ENCODE assay signal across 1 cellular context in the genomic region with DNA sequence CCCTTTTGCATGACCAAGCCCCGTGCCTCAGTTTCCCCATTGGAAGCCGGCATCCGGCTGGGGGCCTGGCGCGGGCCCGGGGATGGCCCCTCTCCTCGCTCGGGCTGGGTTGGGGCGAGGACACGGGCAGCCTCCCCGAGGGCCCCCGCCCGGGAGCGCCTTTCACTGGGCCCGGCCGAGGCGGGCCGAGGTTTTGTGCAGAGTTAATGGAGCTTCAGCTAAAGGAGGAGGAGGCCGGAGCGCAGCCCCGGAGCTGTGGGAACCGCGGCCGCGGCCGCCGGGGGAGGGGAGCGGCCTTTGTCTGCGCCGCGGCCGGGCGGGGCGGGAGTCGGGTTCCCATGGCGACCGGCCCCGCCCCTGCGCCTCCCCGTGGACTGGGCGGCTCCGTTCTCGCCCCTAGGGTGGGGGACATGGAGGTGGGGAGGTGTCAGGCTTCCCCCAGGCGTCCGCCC.
TF ChIP-seq lines count a peak whose summit lies in the region.

No MANE protein-coding gene starts in this region.

TF ChIP-seq in GM12878, 131 proteins besides CTCF, POLR2A, EP300 and RAD21 (continued from another document):
- TF ChIP-seq, protein P1, sequence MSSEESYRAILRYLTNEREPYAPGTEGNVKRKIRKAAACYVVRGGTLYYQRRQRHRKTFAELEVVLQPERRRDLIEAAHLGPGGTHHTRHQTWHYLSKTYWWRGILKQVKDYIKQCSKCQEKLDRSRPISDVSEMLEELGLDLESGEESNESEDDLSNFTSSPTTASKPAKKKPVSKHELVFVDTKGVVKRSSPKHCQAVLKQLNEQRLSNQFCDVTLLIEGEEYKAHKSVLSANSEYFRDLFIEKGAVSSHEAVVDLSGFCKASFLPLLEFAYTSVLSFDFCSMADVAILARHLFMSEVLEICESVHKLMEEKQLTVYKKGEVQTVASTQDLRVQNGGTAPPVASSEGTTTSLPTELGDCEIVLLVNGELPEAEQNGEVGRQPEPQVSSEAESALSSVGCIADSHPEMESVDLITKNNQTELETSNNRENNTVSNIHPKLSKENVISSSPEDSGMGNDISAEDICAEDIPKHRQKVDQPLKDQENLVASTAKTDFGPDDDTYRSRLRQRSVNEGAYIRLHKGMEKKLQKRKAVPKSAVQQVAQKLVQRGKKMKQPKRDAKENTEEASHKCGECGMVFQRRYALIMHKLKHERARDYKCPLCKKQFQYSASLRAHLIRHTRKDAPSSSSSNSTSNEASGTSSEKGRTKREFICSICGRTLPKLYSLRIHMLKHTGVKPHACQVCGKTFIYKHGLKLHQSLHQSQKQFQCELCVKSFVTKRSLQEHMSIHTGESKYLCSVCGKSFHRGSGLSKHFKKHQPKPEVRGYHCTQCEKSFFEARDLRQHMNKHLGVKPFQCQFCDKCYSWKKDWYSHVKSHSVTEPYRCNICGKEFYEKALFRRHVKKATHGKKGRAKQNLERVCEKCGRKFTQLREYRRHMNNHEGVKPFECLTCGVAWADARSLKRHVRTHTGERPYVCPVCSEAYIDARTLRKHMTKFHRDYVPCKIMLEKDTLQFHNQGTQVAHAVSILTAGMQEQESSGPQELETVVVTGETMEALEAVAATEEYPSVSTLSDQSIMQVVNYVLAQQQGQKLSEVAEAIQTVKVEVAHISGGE (CRISPR knock-in tag; IDR thresholded peaks at IDR 0.05) = no peak
- TF ChIP-seq, protein P2, sequence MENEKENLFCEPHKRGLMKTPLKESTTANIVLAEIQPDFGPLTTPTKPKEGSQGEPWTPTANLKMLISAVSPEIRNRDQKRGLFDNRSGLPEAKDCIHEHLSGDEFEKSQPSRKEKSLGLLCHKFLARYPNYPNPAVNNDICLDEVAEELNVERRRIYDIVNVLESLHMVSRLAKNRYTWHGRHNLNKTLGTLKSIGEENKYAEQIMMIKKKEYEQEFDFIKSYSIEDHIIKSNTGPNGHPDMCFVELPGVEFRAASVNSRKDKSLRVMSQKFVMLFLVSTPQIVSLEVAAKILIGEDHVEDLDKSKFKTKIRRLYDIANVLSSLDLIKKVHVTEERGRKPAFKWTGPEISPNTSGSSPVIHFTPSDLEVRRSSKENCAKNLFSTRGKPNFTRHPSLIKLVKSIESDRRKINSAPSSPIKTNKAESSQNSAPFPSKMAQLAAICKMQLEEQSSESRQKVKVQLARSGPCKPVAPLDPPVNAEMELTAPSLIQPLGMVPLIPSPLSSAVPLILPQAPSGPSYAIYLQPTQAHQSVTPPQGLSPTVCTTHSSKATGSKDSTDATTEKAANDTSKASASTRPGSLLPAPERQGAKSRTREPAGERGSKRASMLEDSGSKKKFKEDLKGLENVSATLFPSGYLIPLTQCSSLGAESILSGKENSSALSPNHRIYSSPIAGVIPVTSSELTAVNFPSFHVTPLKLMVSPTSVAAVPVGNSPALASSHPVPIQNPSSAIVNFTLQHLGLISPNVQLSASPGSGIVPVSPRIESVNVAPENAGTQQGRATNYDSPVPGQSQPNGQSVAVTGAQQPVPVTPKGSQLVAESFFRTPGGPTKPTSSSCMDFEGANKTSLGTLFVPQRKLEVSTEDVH (IDR thresholded peaks at IDR 0.05; ENCODE audit: low read depth, partially characterized antibody) = no peak
- TF ChIP-seq HDAC6 (IDR thresholded peaks at IDR 0.05; ENCODE audit: unreplicated experiment) (no peak), ASH2L (IDR thresholded peaks at IDR 0.05; ENCODE audit: borderline replicate concordance, low read depth) (no peak), EGR1 (IDR thresholded peaks at IDR 0.05; ENCODE audit: borderline replicate concordance in 1 of 2, low read depth in 2 of 2, low read length in 2 of 2) (no peak)
